1 cellular context compared by ENCODE assay signal in genomic region chr4:39976945-39977488, GRCh38.
TF ChIP-seq lines count a peak whose summit lies in the region.

No MANE protein-coding gene starts in this region.

TF ChIP-seq in K562, 482 proteins besides CTCF, POLR2A, EP300 and RAD21 (continued from another document):
- TF ChIP-seq ARID4B (CRISPR knock-in tag; IDR thresholded peaks at IDR 0.05) (peak; percentile 77), EWSR1 (IDR thresholded peaks at IDR 0.05; ENCODE audit: borderline replicate concordance, low read depth, partially characterized antibody) (no peak), CREB1 (IDR thresholded peaks at IDR 0.05) (no peak), CREB1 (CRISPR knock-in tag; IDR thresholded peaks at IDR 0.05) (0 out of 2 replicates have a peak, but pooled peaks have one; percentile 5), ZNF212 (CRISPR knock-in tag; IDR thresholded peaks at IDR 0.05) (no peak), HMGN3 (IDR thresholded peaks at IDR 0.05; ENCODE audit: borderline replicate concordance, extremely low read depth, insufficient read length, low read depth, low read length) (peak; percentile 48), GABPB1 (CRISPR knock-in tag; IDR thresholded peaks at IDR 0.05) (peak; percentile 58; the same call in 1 of the 2 replicates), ZBTB7A (IDR thresholded peaks at IDR 0.05; ENCODE audit: borderline replicate concordance, control insufficient read depth, low read depth, low read length) (peak; percentile 4; the same call in 1 of the 2 replicates), LCOR (CRISPR knock-in tag; IDR thresholded peaks at IDR 0.05) (0 out of 2 replicates have a peak, but pooled peaks have one; percentile 21), NR2C2 (CRISPR knock-in tag; IDR thresholded peaks at IDR 0.05) (no peak), NR2C2 (tag; IDR thresholded peaks at IDR 0.05) (peak; percentile 4; the same call in 1 of the 2 replicates), CCNT2 (IDR thresholded peaks at IDR 0.05; ENCODE audit: borderline replicate concordance, extremely low read depth, insufficient read length, low read depth, low read length) (peak; percentile 51), UBTF (IDR thresholded peaks at IDR 0.05; ENCODE audit: borderline replicate concordance in 1 of 2, low read depth in 2 of 2, low read length in 2 of 2) (peak in 1 of 2 experiments; percentile 30; a peak in 1 of 4 replicates), THRAP3 (IDR thresholded peaks at IDR 0.05; ENCODE audit: borderline replicate concordance) (no peak), FIP1L1 (IDR thresholded peaks at IDR 0.05; ENCODE audit: low read depth, low read length, poor library complexity, severe bottlenecking) (peak; percentile 63), STAG1 (CRISPR knock-in tag; IDR thresholded peaks at IDR 0.05; ENCODE audit: borderline replicate concordance) (0 out of 2 replicates have a peak, but pooled peaks have one; percentile 33), NRF1 (conservative IDR thresholded peaks at IDR 0.05 in 1 of 2, IDR thresholded peaks at IDR 0.05 in 1 of 2) (no peak), PHTF2 (CRISPR knock-in tag; IDR thresholded peaks at IDR 0.05) (no peak), MYC (IDR thresholded peaks at IDR 0.05; ENCODE audit: low read depth, low read length) (peak; percentile 12; the same call in 1 of the 2 replicates), MYC (CRISPR knock-in tag; IDR thresholded peaks at IDR 0.05; ENCODE audit: borderline replicate concordance, low read depth) (peak; percentile 44; the same call in 1 of the 2 replicates), RBFOX2 (IDR thresholded peaks at IDR 0.05; ENCODE audit: low read depth, low read length) (peak; percentile 79), PCBP1 (IDR thresholded peaks at IDR 0.05; ENCODE audit: low read depth, low read length, poor library complexity, severe bottlenecking) (peak; percentile 46), ZFX (CRISPR knock-in tag; IDR thresholded peaks at IDR 0.05) (peak; percentile 99), ERF (CRISPR knock-in tag; IDR thresholded peaks at IDR 0.05) (no peak), ZNF511 (CRISPR knock-in tag; IDR thresholded peaks at IDR 0.05) (peak; percentile 30; the same call in 1 of the 2 replicates), TFAP4 (CRISPR knock-in tag; IDR thresholded peaks at IDR 0.05; ENCODE audit: borderline replicate concordance) (peak; percentile 41; the same call in 1 of the 2 replicates), BRD4 (IDR thresholded peaks at IDR 0.05) (0 out of 2 replicates have a peak, but pooled peaks have one; percentile 64), MYNN (IDR thresholded peaks at IDR 0.05) (no peak), MYNN (CRISPR knock-in tag; IDR thresholded peaks at IDR 0.05) (0 out of 2 replicates have a peak, but pooled peaks have one; percentile 44), CHD1 (IDR thresholded peaks at IDR 0.05; ENCODE audit: low read length) (peak; percentile 26), RBBP5 (IDR thresholded peaks at IDR 0.05; ENCODE audit: borderline replicate concordance, insufficient read depth, low read length, poor library complexity, severe bottlenecking) (peak; percentile 62), KDM2B (CRISPR knock-in tag; IDR thresholded peaks at IDR 0.05) (no peak), EP400 (IDR thresholded peaks at IDR 0.05) (peak; percentile 23; the same call in 1 of the 2 replicates), ZNF124 (CRISPR knock-in tag; IDR thresholded peaks at IDR 0.05) (no peak), RB1 (IDR thresholded peaks at IDR 0.05; ENCODE audit: low read depth) (no peak), NEUROD1 (IDR thresholded peaks at IDR 0.05; ENCODE audit: borderline replicate concordance, low read depth, low read length, partially characterized antibody) (no peak), FOXP1 (CRISPR knock-in tag; IDR thresholded peaks at IDR 0.05) (peak; percentile 48; the same call in 1 of the 2 replicates), NKRF (IDR thresholded peaks at IDR 0.05; ENCODE audit: borderline replicate concordance) (0 out of 2 replicates have a peak, but pooled peaks have one; percentile 39), USF2 (CRISPR knock-in tag; IDR thresholded peaks at IDR 0.05) (0 out of 2 replicates have a peak, but pooled peaks have one; percentile 1), ETV6 (IDR thresholded peaks at IDR 0.05; ENCODE audit: borderline replicate concordance in 1 of 2, low read depth in 2 of 2, low read length in 1 of 2) (no peak), ETV6 (CRISPR knock-in tag; IDR thresholded peaks at IDR 0.05; ENCODE audit: borderline replicate concordance) (no peak), FOXA3 (CRISPR knock-in tag; conservative IDR thresholded peaks at IDR 0.05 in 1 of 2, IDR thresholded peaks at IDR 0.05 in 1 of 2) (0 out of 4 replicates have a peak, but pooled peaks of 1 of the 2 experiments have one; percentile 66), HNRNPK (IDR thresholded peaks at IDR 0.05; ENCODE audit: low read depth, low read length, poor library complexity, severe bottlenecking) (peak; percentile 73)
